In genomic region chr15:75616766-75617165, GRCh38 we compare ENCODE assay signal across 24 cellular contexts. TPM values are rescaled to one million over a fixed set of nuclear protein-coding genes. Genes with fewer than 3 reads are reported as not detected.
DNase-seq lines count a peak whose midpoint lies in the region; ATAC-seq, FAIRE-seq and TF ChIP-seq lines count a peak whose summit lies in the region.
"Had no signal": no experiment of that assay in that cellular context is flagged by ENCODE, and none has a peak within 500 bp of the region (broad histone marks: within the 10 kb centered on the region; RNA-seq: fewer than 3 reads in every experiment).

No MANE protein-coding gene starts in this region.

- no peak overlapping the region for H2AFZ ChIP-seq in GM12878 (ENCODE audit: control insufficient read depth, low read depth, low read length)

- H3K79me2 ChIP-seq in GM12878 (ENCODE audit: control insufficient read depth, insufficient read depth, low read length), result no peaks in the 10 kb centered on the region

- no peak for ATAC-seq in activated naive CD8-positive, alpha-beta T cell treated with anti-CD3 and anti-CD28 coated beads, Interleukin-2, amount 50 U/mL, for 24 hours
- ATAC-seq in Panc1 (peak; percentile 64), GM12878 (no peak), HG03571 (IDR thresholded peaks at IDR 0.05; ENCODE audit: unreplicated experiment) (no peak)
- ATAC-seq: CD8-positive, alpha-beta T cell; SK-N-SH treated with all-trans-retinoic acid at 6 μM for 48 hours had no signal

- no peak for TF ChIP-seq EP300 in GM12878 (IDR thresholded peaks at IDR 0.05; ENCODE audit: borderline replicate concordance in 1 of 2, control insufficient read depth in 1 of 2, low read depth in 2 of 2, low read length in 2 of 2)

- RAD21 ChIA-PET in GM12878 (lab: Charles Lee; ENCODE audit: unreplicated experiment), result no interaction called here

- SMC1A ChIA-PET in GM12878 (lab: Charles Lee; ENCODE audit: uncharacterized antibody, unreplicated experiment), result no interaction called here

- no peak for FAIRE-seq in GM12878 (lab: Jason Lieb, UNC)
- FAIRE-seq: GM12892, HTR-8/SVneo had no signal

- H3K4me3 ChIP-seq in Panc1 (ENCODE audit: low read depth in 2 of 2, low read length in 2 of 2) (no peak overlapping the region), GM12878 (no peak overlapping the region)

- H3K4me3 Mint-ChIP-seq in activated naive CD8-positive, alpha-beta T cell treated with anti-CD3 and anti-CD28 coated beads, Interleukin-2, amount 50 U/mL, for 24 hours, result no peak overlapping the region
- no peak overlapping the region for H3K4me3 Mint-ChIP-seq in activated naive CD8-positive, alpha-beta T cell treated with anti-CD3 and anti-CD28 coated beads for 36 hours
- H3K4me3 Mint-ChIP-seq in Calu3 (ENCODE audit: low read depth, unreplicated experiment), result no peak overlapping the region
- H3K4me3 Mint-ChIP-seq: CD8-positive, alpha-beta T cell had no signal

- TF ChIP-seq POLR2A in GM12878 (IDR thresholded peaks at IDR 0.05; ENCODE audit: low read depth, low read length), result no peak

- H3K36me3 ChIP-seq in Panc1 (ENCODE audit: control insufficient read depth, insufficient read depth, low read length) (peaks cover 29% of the 10 kb centered on the region), GM12878 (ENCODE audit: control insufficient read depth in 2 of 2, insufficient read depth in 2 of 2, low read length in 1 of 2) (peaks cover 6 to 26% of the 10 kb centered on the region in 2 experiments; a peak in 3 of 4 replicates)

- H3K9me3 ChIP-seq in Panc1 (ENCODE audit: control insufficient read depth, insufficient read depth, low read depth, low read length), result no peaks in the 10 kb centered on the region
- no peaks in the 10 kb centered on the region for H3K9me3 ChIP-seq in GM12878 (replicated peaks; ENCODE audit: control insufficient read depth, insufficient read depth, low read length)
- H3K9me3 ChIP-seq: Caco-2 had no signal

- H3K27ac ChIP-seq in Panc1 (ENCODE audit: low read length) (no peak overlapping the region), GM12878 (ENCODE audit: control insufficient read depth, insufficient read depth) (no peak overlapping the region)

- POLR2A ChIA-PET in Panc1 (lab: Charles Lee) (no interaction called here), GM12878 (lab: Charles Lee) (interaction anchor here (0.9 kb wide), 1 partner anchor 17 kb away, joined by 3 read pairs; no protein-coding TSS in a partner anchor)

- in situ Hi-C loops in Panc1 (cut with HindIII; ENCODE audit: low pct_unique_long_range_greater_than_20kb, low sequenced_read_pairs), result no loop called here
- in situ Hi-C loops in GM12878 (cut with MboI), result no loop called here

- no peak for TF ChIP-seq RAD21 in GM12878 (IDR thresholded peaks at IDR 0.05; ENCODE audit: insufficient read depth, low read depth, low read length)

- H3K27me3 ChIP-seq in Panc1 (ENCODE audit: control insufficient read depth, insufficient read depth, low read length) (no peaks in the 10 kb centered on the region), GM12878 (replicated peaks in 1 of 2; ENCODE audit: control insufficient read depth in 2 of 2, insufficient read depth in 2 of 2, low read length in 1 of 2) (no peaks in the 10 kb centered on the region)

- CTCF ChIA-PET in Panc1 (lab: Charles Lee) (no interaction called here), GM12878 (lab: Yijun Ruan, JAX) (no interaction called here), Calu3 (lab: Charles Lee) (no interaction called here)

- peaks cover 55% of the 10 kb centered on the region for H3K36me3 Mint-ChIP-seq in activated naive CD8-positive, alpha-beta T cell treated with anti-CD3 and anti-CD28 coated beads, Interleukin-2, amount 50 U/mL, for 24 hours (ENCODE audit: low read depth)
- peaks cover 47% of the 10 kb centered on the region for H3K36me3 Mint-ChIP-seq in activated naive CD8-positive, alpha-beta T cell treated with anti-CD3 and anti-CD28 coated beads for 36 hours
- H3K36me3 Mint-ChIP-seq in Calu3 (ENCODE audit: insufficient read depth, unreplicated experiment), result peaks cover 26% of the 10 kb centered on the region

- H3K4me2 ChIP-seq in GM12878 (ENCODE audit: control insufficient read depth, insufficient read depth), result no peak overlapping the region

- H3K9me3 Mint-ChIP-seq in activated naive CD8-positive, alpha-beta T cell treated with anti-CD3 and anti-CD28 coated beads, Interleukin-2, amount 50 U/mL, for 24 hours, result no peaks in the 10 kb centered on the region
- peaks cover 5% of the 10 kb centered on the region for H3K9me3 Mint-ChIP-seq in activated naive CD8-positive, alpha-beta T cell treated with anti-CD3 and anti-CD28 coated beads for 36 hours
- H3K9me3 Mint-ChIP-seq in Calu3 (ENCODE audit: low read depth, unreplicated experiment), result no peaks in the 10 kb centered on the region
- H3K9me3 Mint-ChIP-seq: CD8-positive, alpha-beta T cell had no signal

- H3K27me3 Mint-ChIP-seq in activated naive CD8-positive, alpha-beta T cell treated with anti-CD3 and anti-CD28 coated beads, Interleukin-2, amount 50 U/mL, for 24 hours, result no peaks in the 10 kb centered on the region
- H3K27me3 Mint-ChIP-seq in activated naive CD8-positive, alpha-beta T cell treated with anti-CD3 and anti-CD28 coated beads for 36 hours, result no peaks in the 10 kb centered on the region
- H3K27me3 Mint-ChIP-seq in Calu3 (ENCODE audit: unreplicated experiment), result no peaks in the 10 kb centered on the region

- BruUV-seq in Panc1 (replicated peaks; lab: Mats Ljungman, UMichigan) (TSS peak; percentile 61), GM12878 (replicated peaks; lab: Mats Ljungman, UMichigan) (TSS peak; percentile 49), Calu3 (replicated peaks; lab: Mats Ljungman, UMichigan) (no TSS peak)

- H3K4me1 Mint-ChIP-seq in activated naive CD8-positive, alpha-beta T cell treated with anti-CD3 and anti-CD28 coated beads, Interleukin-2, amount 50 U/mL, for 24 hours, result peaks cover 31% of the 10 kb centered on the region
- H3K4me1 Mint-ChIP-seq in activated naive CD8-positive, alpha-beta T cell treated with anti-CD3 and anti-CD28 coated beads for 36 hours, result peaks cover 23% of the 10 kb centered on the region
- peaks cover 12% of the 10 kb centered on the region for H3K4me1 Mint-ChIP-seq in Calu3 (ENCODE audit: low read depth, unreplicated experiment)

- H4K20me1 ChIP-seq in GM12878 (ENCODE audit: control insufficient read depth, insufficient read depth), result no peaks in the 10 kb centered on the region

- no peak for DNase-seq in activated naive CD8-positive, alpha-beta T cell treated with anti-CD3 and anti-CD28 coated beads, Interleukin-2, amount 50 U/mL, for 24 hours
- DNase-seq in activated naive CD8-positive, alpha-beta T cell treated with anti-CD3 and anti-CD28 coated beads for 36 hours, result no peak
- DNase-seq in Panc1 (ENCODE audit: low read depth, low spot score) (no peak), GM12878 (ENCODE audit: low read depth, low spot score) (no peak), Calu3 (no peak)
- DNase-seq in stimulated activated CD8-positive, alpha-beta memory T cell treated with anti-CD3 and anti-CD28 coated beads, Interleukin-4, amount 100 ng/mL, for 48 hours, result no peak
- DNase-seq: C1 segment of cervical spinal cord; Caco-2; CD8-positive, alpha-beta T cell; DMS 273 treated with DMSO at 0.1 percent for 48 hours; DMS79; EL; GDM1; KBM-7; NCI-H1105 treated with DMSO at 0.1 percent for 48 hours; NCI-H146; NCI-H1930; NCI-H2107; NCI-H524; NCI-H748 treated with DMSO at 0.1 percent for 48 hours had no signal

- peak overlapping the region; percentile 8 for H3K27ac Mint-ChIP-seq in activated naive CD8-positive, alpha-beta T cell treated with anti-CD3 and anti-CD28 coated beads, Interleukin-2, amount 50 U/mL, for 24 hours
- H3K27ac Mint-ChIP-seq in activated naive CD8-positive, alpha-beta T cell treated with anti-CD3 and anti-CD28 coated beads for 36 hours, result no peak overlapping the region
- no peak overlapping the region for H3K27ac Mint-ChIP-seq in Calu3 (ENCODE audit: unreplicated experiment)
- H3K27ac Mint-ChIP-seq: CD8-positive, alpha-beta T cell had no signal

- intact Hi-C loops in Panc1 (cut with micrococcal nuclease; ENCODE audit: unreplicated experiment) (no loop called here), GM12878 (cut with micrococcal nuclease; ENCODE audit: unreplicated experiment) (no loop called here), Calu3 (cut with micrococcal nuclease; ENCODE audit: unreplicated experiment) (no loop called here)

- no peak overlapping the region for H3K9ac ChIP-seq in GM12878 (ENCODE audit: control insufficient read depth, insufficient read depth, low read length)

- TF ChIP-seq CTCF in Panc1 (IDR thresholded peaks at IDR 0.05) (no peak), GM12878 (IDR thresholded peaks at IDR 0.05 in 2 of 3, conservative IDR thresholded peaks at IDR 0.05 in 1 of 3; ENCODE audit: control insufficient read depth in 2 of 3, extremely low read depth in 1 of 3, insufficient read depth in 1 of 3, low read depth in 3 of 3, low read length in 3 of 3) (no peak), Calu3 (IDR thresholded peaks at IDR 0.05; ENCODE audit: unreplicated experiment) (no peak)

- H3K4me1 ChIP-seq in Panc1 (ENCODE audit: control insufficient read depth, insufficient read depth, low read length), result no peaks in the 10 kb centered on the region
- no peaks in the 10 kb centered on the region for H3K4me1 ChIP-seq in GM12878 (ENCODE audit: control insufficient read depth, insufficient read depth, low read length)
- H3K4me1 ChIP-seq: Caco-2 had no signal

RNA-seq across cellular contexts. Expression of gene SNUPN, which starts 8.8 kb away (rescaled TPM):
- total RNA-seq in activated naive CD8-positive, alpha-beta T cell treated with anti-CD3 and anti-CD28 coated beads for 36 hours, result 10 to 100 TPM; 34.1 to 34.8 TPM
- total RNA-seq in Panc1 (2021; ENCODE audit: unreplicated experiment) (52.1 TPM), GM12878 (2014; rRNA removed) (19.0 and 25.4 TPM in 2 replicates), GM12878 (2014; rRNA removed; fragmentation: Illumina TruSeq; extraction: Trizol) (24.6 and 25.0 TPM in 2 replicates), GM12878 (2021) (22.9 and 24.6 TPM in 2 replicates), Calu3 (2022) (24.5 and 28.0 TPM in 2 replicates)
- polyA plus RNA-seq in Panc1 (2012; ENCODE audit: insufficient read length), result 31.4 TPM
- total RNA-seq in GM12878 (2013; cell fraction: nucleolus; rRNA removed), result 21.9 and 23.6 TPM in 2 replicates
- 17.4 TPM for polyA plus RNA-seq in GM12878 (2011; ENCODE audit: low read depth)
- polyA plus RNA-seq in GM12878 (2011; rRNA removed) (34.1 and 38.0 TPM in 2 replicates), GM12878 (2014; fragmentation: Illumina TruSeq; extraction: Trizol) (30.2 and 30.9 TPM in 2 replicates), GM12878 (2014; fragmentation: Nextera tagmentation; extraction: Ambion mirVana) (10 to 100 TPM; 47.3 to 50.3 TPM), GM12878 (2014; rRNA removed) (21.8 and 22.6 TPM in 2 replicates), GM12878 (2016; fragmentation: Nextera tagmentation; extraction: Ambion mirVana) (10 to 100 TPM; 41.9 to 48.9 TPM)
- polyA plus RNA-seq in GM12878 (2011; cell fraction: cytosol; rRNA removed), result 25.6 and 26.9 TPM in 2 replicates
- polyA plus RNA-seq in GM12878 (2011; cell fraction: nucleus; rRNA removed), result 21.2 and 24.6 TPM in 2 replicates
- polyA plus RNA-seq in GM12878 (2012), result 19.9 and 24.3 TPM in 2 replicates
- 21.1 and 25.5 TPM in 2 replicates for polyA minus RNA-seq in GM12878 (2011; rRNA and poly(A)+ RNA removed)
- polyA minus RNA-seq in GM12878 (2011; cell fraction: cytosol; rRNA and poly(A)+ RNA removed), result 6.5 and 9.5 TPM in 2 replicates
- 8.0 and 11.0 TPM in 2 replicates for polyA minus RNA-seq in GM12878 (2011; cell fraction: nucleus; rRNA and poly(A)+ RNA removed)

RNA-seq across cellular contexts. Expression of gene IMP3, which starts 23.3 kb away (rescaled TPM):
- 100 to 1,000 TPM; 132 to 134 TPM for total RNA-seq in activated naive CD8-positive, alpha-beta T cell treated with anti-CD3 and anti-CD28 coated beads for 36 hours
- total RNA-seq in Panc1 (2021; ENCODE audit: unreplicated experiment) (56.0 TPM), GM12878 (2014; rRNA removed) (123 and 124 TPM in 2 replicates), GM12878 (2014; rRNA removed; fragmentation: Illumina TruSeq; extraction: Trizol) (47.4 and 53.0 TPM in 2 replicates), GM12878 (2021) (88.3 and 96.2 TPM in 2 replicates), Calu3 (2022) (77.8 and 91.5 TPM in 2 replicates)
- 58.5 TPM for polyA plus RNA-seq in Panc1 (2012; ENCODE audit: insufficient read length)
- total RNA-seq in GM12878 (2013; cell fraction: nucleolus; rRNA removed), result 50.0 and 72.4 TPM in 2 replicates
- 29.3 TPM for polyA plus RNA-seq in GM12878 (2011; ENCODE audit: low read depth)
- polyA plus RNA-seq in GM12878 (2011; rRNA removed) (66.6 and 74.2 TPM in 2 replicates), GM12878 (2014; fragmentation: Illumina TruSeq; extraction: Trizol) (35.1 and 36.9 TPM in 2 replicates), GM12878 (2014; fragmentation: Nextera tagmentation; extraction: Ambion mirVana) (10 to 100 TPM; 13.3 to 34.9 TPM), GM12878 (2014; rRNA removed) (115 and 123 TPM in 2 replicates), GM12878 (2016; fragmentation: Nextera tagmentation; extraction: Ambion mirVana) (100 to 1,000 TPM; 204 to 208 TPM)
- polyA plus RNA-seq in GM12878 (2011; cell fraction: cytosol; rRNA removed), result 102 and 121 TPM in 2 replicates
- polyA plus RNA-seq in GM12878 (2011; cell fraction: nucleus; rRNA removed), result 71.5 and 89.8 TPM in 2 replicates
- polyA plus RNA-seq in GM12878 (2012), result 62.8 and 64.4 TPM in 2 replicates
- polyA minus RNA-seq in GM12878 (2011; rRNA and poly(A)+ RNA removed), result 16.2 and 18.3 TPM in 2 replicates
- 21.6 and 28.9 TPM in 2 replicates for polyA minus RNA-seq in GM12878 (2011; cell fraction: cytosol; rRNA and poly(A)+ RNA removed)
- 30.7 and 54.2 TPM in 2 replicates for polyA minus RNA-seq in GM12878 (2011; cell fraction: nucleus; rRNA and poly(A)+ RNA removed)

RNA-seq across cellular contexts. Expression of gene SNX33, which starts 30.9 kb away (rescaled TPM):
- 1 to 10 TPM; 2.6 to 3.3 TPM for total RNA-seq in activated naive CD8-positive, alpha-beta T cell treated with anti-CD3 and anti-CD28 coated beads for 36 hours
- total RNA-seq in Panc1 (2021; ENCODE audit: unreplicated experiment), result 17.0 TPM
- 19.5 TPM for polyA plus RNA-seq in Panc1 (2012; ENCODE audit: insufficient read length)
- total RNA-seq in GM12878 (2013; cell fraction: nucleolus; rRNA removed), result 4.5 and 4.6 TPM in 2 replicates
- total RNA-seq in GM12878 (2014; rRNA removed), result 0.45 and 0.76 TPM in 2 replicates
- total RNA-seq in GM12878 (2014; rRNA removed; fragmentation: Illumina TruSeq; extraction: Trizol), result 0.18 and 0.40 TPM in 2 replicates
- 0.85 and 1.1 TPM in 2 replicates for total RNA-seq in GM12878 (2021)
- 0.25 TPM for polyA plus RNA-seq in GM12878 (2011; ENCODE audit: low read depth)
- 1.1 and 1.9 TPM in 2 replicates for polyA plus RNA-seq in GM12878 (2011; rRNA removed)
- polyA plus RNA-seq in GM12878 (2011; cell fraction: cytosol; rRNA removed), result 2.1 and 2.3 TPM in 2 replicates
- polyA plus RNA-seq in GM12878 (2011; cell fraction: nucleus; rRNA removed), result 4.0 and 5.1 TPM in 2 replicates
- 0.91 and 0.95 TPM in 2 replicates for polyA plus RNA-seq in GM12878 (2012)
- polyA plus RNA-seq in GM12878 (2014; fragmentation: Illumina TruSeq; extraction: Trizol), result 0.40 and 0.59 TPM in 2 replicates
- polyA plus RNA-seq in GM12878 (2014; fragmentation: Nextera tagmentation; extraction: Ambion mirVana), result under 1 TPM; 0.13 to 0.14 TPM
- polyA plus RNA-seq in GM12878 (2014; rRNA removed), result 0.71 and 0.83 TPM in 2 replicates
- polyA plus RNA-seq in GM12878 (2016; fragmentation: Nextera tagmentation; extraction: Ambion mirVana), result under 1 TPM; 0.51 to 0.78 TPM
- polyA minus RNA-seq in GM12878 (2011; rRNA and poly(A)+ RNA removed), result 3.7 and 6.0 TPM in 2 replicates
- polyA minus RNA-seq in GM12878 (2011; cell fraction: cytosol; rRNA and poly(A)+ RNA removed), result 1.6 TPM in 2 replicates
- polyA minus RNA-seq in GM12878 (2011; cell fraction: nucleus; rRNA and poly(A)+ RNA removed), result 2.7 and 4.2 TPM in 2 replicates
- 23.2 and 24.1 TPM in 2 replicates for total RNA-seq in Calu3 (2022)

RNA-seq across cellular contexts. Expression of gene PTPN9, which starts 37.7 kb away (rescaled TPM):
- 10 to 100 TPM; 12.1 to 13.2 TPM for total RNA-seq in activated naive CD8-positive, alpha-beta T cell treated with anti-CD3 and anti-CD28 coated beads for 36 hours
- total RNA-seq in Panc1 (2021; ENCODE audit: unreplicated experiment), result 38.4 TPM
- 33.8 TPM for polyA plus RNA-seq in Panc1 (2012; ENCODE audit: insufficient read length)
- 15.1 and 16.9 TPM in 2 replicates for total RNA-seq in GM12878 (2013; cell fraction: nucleolus; rRNA removed)
- total RNA-seq in GM12878 (2014; rRNA removed), result 18.2 and 19.5 TPM in 2 replicates
- total RNA-seq in GM12878 (2014; rRNA removed; fragmentation: Illumina TruSeq; extraction: Trizol), result 17.3 and 17.9 TPM in 2 replicates
- 25.2 and 29.1 TPM in 2 replicates for total RNA-seq in GM12878 (2021)
- polyA plus RNA-seq in GM12878 (2011; ENCODE audit: low read depth), result 9.3 TPM
- 21.9 and 25.7 TPM in 2 replicates for polyA plus RNA-seq in GM12878 (2011; rRNA removed)
- 24.2 and 28.7 TPM in 2 replicates for polyA plus RNA-seq in GM12878 (2011; cell fraction: cytosol; rRNA removed)
- 12.0 and 13.2 TPM in 2 replicates for polyA plus RNA-seq in GM12878 (2011; cell fraction: nucleus; rRNA removed)
- polyA plus RNA-seq in GM12878 (2012), result 12.9 and 13.2 TPM in 2 replicates
- polyA plus RNA-seq in GM12878 (2014; fragmentation: Illumina TruSeq; extraction: Trizol), result 25.5 and 30.2 TPM in 2 replicates
- 1 to 10 TPM; 7.8 to 8.9 TPM for polyA plus RNA-seq in GM12878 (2014; fragmentation: Nextera tagmentation; extraction: Ambion mirVana)
- polyA plus RNA-seq in GM12878 (2014; rRNA removed), result 19.4 and 24.3 TPM in 2 replicates
- polyA plus RNA-seq in GM12878 (2016; fragmentation: Nextera tagmentation; extraction: Ambion mirVana), result 10 to 100 TPM; 11.7 to 18.7 TPM
- polyA minus RNA-seq in GM12878 (2011; rRNA and poly(A)+ RNA removed), result 27.9 and 33.5 TPM in 2 replicates
- 8.9 and 10.0 TPM in 2 replicates for polyA minus RNA-seq in GM12878 (2011; cell fraction: cytosol; rRNA and poly(A)+ RNA removed)
- polyA minus RNA-seq in GM12878 (2011; cell fraction: nucleus; rRNA and poly(A)+ RNA removed), result 7.4 and 7.7 TPM in 2 replicates
- total RNA-seq in Calu3 (2022), result 30.8 and 31.1 TPM in 2 replicates
